ENCODE assay signal across 30 cellular contexts in the genomic region with DNA sequence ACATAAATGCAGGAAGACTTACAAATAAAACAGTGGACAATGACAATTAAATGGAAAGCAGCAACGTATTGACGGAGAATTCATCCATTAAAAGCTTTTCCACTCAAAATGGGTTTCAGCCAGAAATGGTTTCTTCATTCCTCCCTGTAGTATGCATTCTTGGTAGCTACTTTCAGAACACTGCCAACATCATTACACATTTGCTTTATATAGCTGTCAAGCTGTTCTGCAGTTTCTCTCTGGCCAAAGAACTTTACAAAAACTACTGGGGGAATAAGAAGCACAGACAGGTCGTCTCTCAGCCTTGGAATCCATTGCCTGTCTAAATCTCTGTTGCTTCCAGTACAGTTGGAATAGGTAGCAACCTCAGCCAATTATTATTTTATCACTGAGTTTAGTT.
DNase-seq lines count a peak whose midpoint lies in the region; ATAC-seq and TF ChIP-seq lines count a peak whose summit lies in the region.
"Had no signal": no experiment of that assay in that cellular context is flagged by ENCODE, and none has a peak within 500 bp of the region (broad histone marks: within the 10 kb centered on the region; RNA-seq: fewer than 3 reads in every experiment).

No MANE protein-coding gene starts in this region.

- no peaks in the 10 kb centered on the region for H3K9me3 Mint-ChIP-seq in activated CD8-positive, alpha-beta memory T cell treated with anti-CD3 and anti-CD28 coated beads, Interleukin-2, amount 10 ng/mL, durations not matched to agents 7 days and 5 days (ENCODE audit: low read depth)

- H3K4me3 Mint-ChIP-seq in activated CD8-positive, alpha-beta memory T cell treated with anti-CD3 and anti-CD28 coated beads, Interleukin-2, amount 10 ng/mL, durations not matched to agents 7 days and 5 days = no peak overlapping the region
- H3K4me3 Mint-ChIP-seq: H9; immature natural killer cell; naive B cell; stimulated activated naive CD8-positive, alpha-beta T cell treated with anti-CD3 and anti-CD28 coated beads, Interleukin-15, amount 100 ng/mL, for 72 hours; WTC11 had no signal

- POLR2A ChIA-PET in SK-N-SH (lab: Yijun Ruan, JAX) = no interaction called here

- H3K9me2 ChIP-seq in SK-N-SH = no peaks in the 10 kb centered on the region

- no peak overlapping the region for H3K9ac ChIP-seq in SK-N-SH

- no peaks in the 10 kb centered on the region for H3K9me3 ChIP-seq in SK-N-SH
- no peaks in the 10 kb centered on the region for H3K9me3 ChIP-seq in upper lobe of right lung
- H3K9me3 ChIP-seq: neutrophil had no signal

- H3K4me2 ChIP-seq in SK-N-SH = no peak overlapping the region
- H3K4me2 ChIP-seq: hepatocyte had no signal

- no peaks in the 10 kb centered on the region for H3K27me3 ChIP-seq in SK-N-SH (ENCODE audit: insufficient read depth)
- no peaks in the 10 kb centered on the region for H3K27me3 ChIP-seq in upper lobe of right lung
- H3K27me3 ChIP-seq: hepatocyte, left lung, neutrophil, tibial artery had no signal

- H3K27ac Mint-ChIP-seq in activated CD8-positive, alpha-beta memory T cell treated with anti-CD3 and anti-CD28 coated beads, Interleukin-2, amount 10 ng/mL, durations not matched to agents 7 days and 5 days = no peak overlapping the region
- H3K27ac Mint-ChIP-seq: H9; immature natural killer cell; stimulated activated naive CD8-positive, alpha-beta T cell treated with anti-CD3 and anti-CD28 coated beads, Interleukin-15, amount 100 ng/mL, for 72 hours; WTC11 had no signal

- TF ChIP-seq EP300 in SK-N-SH (IDR thresholded peaks at IDR 0.05; ENCODE audit: borderline replicate concordance in 1 of 2, low read depth in 1 of 2, low read length in 1 of 2) = no peak

- no peaks in the 10 kb centered on the region for H3K36me3 Mint-ChIP-seq in activated CD8-positive, alpha-beta memory T cell treated with anti-CD3 and anti-CD28 coated beads, Interleukin-2, amount 10 ng/mL, durations not matched to agents 7 days and 5 days
- H3K36me3 Mint-ChIP-seq: immature natural killer cell, naive B cell had no signal

- no peaks in the 10 kb centered on the region for H3K27me3 Mint-ChIP-seq in activated CD8-positive, alpha-beta memory T cell treated with anti-CD3 and anti-CD28 coated beads, Interleukin-2, amount 10 ng/mL, durations not matched to agents 7 days and 5 days
- H3K27me3 Mint-ChIP-seq: naive B cell; stimulated activated naive CD8-positive, alpha-beta T cell treated with anti-CD3 and anti-CD28 coated beads, Interleukin-15, amount 100 ng/mL, for 72 hours had no signal

- H3K4me1 Mint-ChIP-seq in activated CD8-positive, alpha-beta memory T cell treated with anti-CD3 and anti-CD28 coated beads, Interleukin-2, amount 10 ng/mL, durations not matched to agents 7 days and 5 days = no peaks in the 10 kb centered on the region
- H3K4me1 Mint-ChIP-seq: immature natural killer cell; naive B cell; stimulated activated naive CD8-positive, alpha-beta T cell treated with anti-CD3 and anti-CD28 coated beads, Interleukin-15, amount 100 ng/mL, for 72 hours had no signal

- intact Hi-C loops in upper lobe of right lung (cut with DNase I) = no loop called here

- H3K27ac ChIP-seq in SK-N-SH (ENCODE audit: low read depth in 2 of 2, low read length in 1 of 2) = no peak overlapping the region
- H3K27ac ChIP-seq in upper lobe of right lung = no peak overlapping the region
- H3K27ac ChIP-seq: hepatocyte, left lung, neutrophil, tibial artery had no signal

- no peak for ATAC-seq in upper lobe of right lung
- ATAC-seq in activated CD8-positive, alpha-beta memory T cell treated with anti-CD3 and anti-CD28 coated beads, Interleukin-2, amount 10 ng/mL, durations not matched to agents 7 days and 5 days = no peak
- no peak for ATAC-seq in GM21367 (IDR thresholded peaks at IDR 0.05; ENCODE audit: unreplicated experiment)
- ATAC-seq: K562; left lung; Panc1; stimulated activated naive CD8-positive, alpha-beta T cell treated with anti-CD3 and anti-CD28 coated beads, Interleukin-15, amount 100 ng/mL, for 72 hours; WTC11 had no signal

- H2AFZ ChIP-seq in SK-N-SH (ENCODE audit: low read depth) = no peak overlapping the region
- H2AFZ ChIP-seq: hepatocyte had no signal

- CTCF ChIA-PET in SK-N-SH (lab: Yijun Ruan, JAX) = no interaction called here
- CTCF ChIA-PET in activated CD8-positive, alpha-beta memory T cell treated with anti-CD3 and anti-CD28 coated beads, Interleukin-2, amount 10 ng/mL, durations not matched to agents 7 days and 5 days (lab: Charles Lee) = no interaction called here

- no peaks in the 10 kb centered on the region for H3F3A ChIP-seq in SK-N-SH (replicated peaks; ENCODE audit: insufficient read depth)

- WGBS in SK-N-SH (ENCODE audit: low lambda C conversion rate) = 46% methylated on average over 3 of the region's 3 CpGs

- TF ChIP-seq RAD21 in SK-N-SH (IDR thresholded peaks at IDR 0.05; ENCODE audit: low read length) = no peak

- H3K4me3 ChIP-seq in AG10803 (ENCODE audit: low read length) (no peak overlapping the region), SK-N-SH (ENCODE audit: low read depth in 2 of 2, low read length in 1 of 2) (no peak overlapping the region), upper lobe of right lung (no peak overlapping the region)
- H3K4me3 ChIP-seq: hepatocyte, K562, left lung, tibial artery had no signal

- DNase-seq in AG10803 (ENCODE audit: low read depth) = peak; percentile 66
- no peak for DNase-seq in SK-N-SH
- peak; percentile 51 for DNase-seq in dedifferentiated amniotic fluid mesenchymal stem cell (ENCODE audit: extremely low spot score)
- DNase-seq in iris pigment epithelial cell (ENCODE audit: low read depth) = peak; percentile 38
- no peak for DNase-seq in upper lobe of right lung
- no peak for DNase-seq in activated CD8-positive, alpha-beta memory T cell treated with anti-CD3 and anti-CD28 coated beads, Interleukin-2, amount 10 ng/mL, durations not matched to agents 7 days and 5 days
- DNase-seq in MV-4-11 (lab: John Stamatoyannopoulos, UW) = no peak
- DNase-seq: activated CD4-positive, alpha-beta T cell treated with anti-CD3 and anti-CD28 coated beads, Interleukin-2, amount 50 U/mL, for 4 hours; activated CD8-positive, alpha-beta memory T cell treated with anti-CD3 and anti-CD28 coated beads, Interleukin-2, amount 50 U/mL, for 4 hours; activated naive CD4-positive, alpha-beta T cell treated with anti-CD3 and anti-CD28 coated beads, Interleukin-2, amount 50 U/mL, for 16 hours; amygdala; central memory CD4-positive, alpha-beta T cell; DMS53; H9; immature natural killer cell; left lung; naive B cell; NCI-H1105 treated with DMSO at 0.1 percent for 48 hours; NCI-H2029; NCI-H526 treated with DMSO at 0.1 percent for 48 hours; SIG-M5; small intestine; stimulated activated naive CD8-positive, alpha-beta T cell treated with anti-CD3 and anti-CD28 coated beads, Interleukin-15, amount 100 ng/mL, for 72 hours; tibial artery had no signal

- H3K79me2 ChIP-seq in SK-N-SH (ENCODE audit: insufficient read depth) = no peaks in the 10 kb centered on the region
- H3K79me2 ChIP-seq: hepatocyte had no signal

- no peaks in the 10 kb centered on the region for H3K36me3 ChIP-seq in SK-N-SH (replicated peaks in 1 of 2; ENCODE audit: control insufficient read depth in 1 of 2, insufficient read depth in 2 of 2, low read length in 1 of 2)
- H3K36me3 ChIP-seq in upper lobe of right lung = no peaks in the 10 kb centered on the region
- H3K36me3 ChIP-seq: left lung, neutrophil, tibial artery had no signal

- no peak for TF ChIP-seq CTCF in AG10803 (conservative IDR thresholded peaks at IDR 0.05; ENCODE audit: low read length)
- no peak for TF ChIP-seq CTCF in SK-N-SH (IDR thresholded peaks at IDR 0.05)
- no peak for TF ChIP-seq CTCF in upper lobe of right lung (IDR thresholded peaks at IDR 0.05)

- H3K4me1 ChIP-seq in SK-N-SH (ENCODE audit: control insufficient read depth in 1 of 2, insufficient read depth in 2 of 2, low read depth in 1 of 2, low read length in 1 of 2) (peaks cover 0 to under 1% of the 10 kb centered on the region in 2 experiments; a peak in 1 of 4 replicates), upper lobe of right lung (no peaks in the 10 kb centered on the region)
- H3K4me1 ChIP-seq: left lung had no signal

- H4K20me1 ChIP-seq in SK-N-SH (ENCODE audit: insufficient read depth) = no peaks in the 10 kb centered on the region

TF ChIP-seq in SK-N-SH, 30 proteins besides CTCF, POLR2A, EP300 and RAD21:
- TF ChIP-seq MEF2A (IDR thresholded peaks at IDR 0.05; ENCODE audit: borderline replicate concordance, low read depth) (no peak), TCF12 (IDR thresholded peaks at IDR 0.05) (0 out of 2 replicates have a peak, but pooled peaks have one; percentile 6)
- TF ChIP-seq, protein P1, sequence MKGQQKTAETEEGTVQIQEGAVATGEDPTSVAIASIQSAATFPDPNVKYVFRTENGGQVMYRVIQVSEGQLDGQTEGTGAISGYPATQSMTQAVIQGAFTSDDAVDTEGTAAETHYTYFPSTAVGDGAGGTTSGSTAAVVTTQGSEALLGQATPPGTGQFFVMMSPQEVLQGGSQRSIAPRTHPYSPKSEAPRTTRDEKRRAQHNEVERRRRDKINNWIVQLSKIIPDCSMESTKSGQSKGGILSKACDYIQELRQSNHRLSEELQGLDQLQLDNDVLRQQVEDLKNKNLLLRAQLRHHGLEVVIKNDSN (IDR thresholded peaks at IDR 0.05; ENCODE audit: borderline replicate concordance, low read depth) = no peak

Comparison
In these comparisons a context has a peak if more than half of its experiments do, and no peak if none do; other contexts are left out.
1. DNase-seq: peak in AG10803 (single experiment), dedifferentiated amniotic fluid mesenchymal stem cell (single experiment) and iris pigment epithelial cell (single experiment); none in SK-N-SH (single experiment), upper lobe of right lung (single experiment), activated CD8-positive, alpha-beta memory T cell treated with anti-CD3 and anti-CD28 coated beads, Interleukin-2, amount 10 ng/mL, durations not matched to agents 7 days and 5 days (single experiment) and MV-4-11 (single experiment).